Comparison of ENCODE assay signal across 8 cellular contexts in the genomic region with DNA sequence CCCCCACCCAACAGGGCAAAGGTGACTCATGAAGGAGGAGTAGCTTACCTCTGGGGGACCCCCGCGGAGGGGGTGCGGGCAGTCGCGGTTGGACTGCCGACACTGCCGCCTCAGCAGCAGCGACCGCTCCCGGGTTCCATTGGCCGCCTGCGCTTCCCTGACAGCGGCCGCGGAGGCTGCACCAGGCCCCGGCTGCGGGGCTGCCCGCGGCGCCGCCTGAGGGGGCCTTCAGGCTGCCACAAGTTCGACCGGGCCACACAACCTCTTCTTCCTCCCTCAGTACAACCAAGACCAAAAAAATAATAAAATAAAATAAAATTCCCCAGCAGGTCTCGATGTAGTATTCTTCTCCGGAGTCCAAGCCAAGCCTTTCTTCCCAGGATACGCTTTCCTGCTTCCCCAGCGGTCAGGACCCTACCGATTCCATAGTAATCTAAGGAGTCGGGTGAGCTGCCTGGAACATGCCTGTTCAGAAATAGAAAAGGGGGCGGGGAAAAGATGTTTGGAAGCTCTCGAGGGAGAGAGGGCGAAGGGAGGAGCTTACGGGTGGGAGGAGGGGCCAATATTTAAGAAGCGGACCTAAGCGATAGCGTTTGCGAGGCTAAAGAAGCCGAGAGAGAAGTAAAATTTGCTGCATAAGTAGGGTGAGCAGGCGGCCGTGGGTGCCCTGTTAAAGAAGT. TPM values are rescaled to one million over a fixed set of nuclear protein-coding genes. Genes with fewer than 3 reads are reported as not detected.
A peak's percentile ranks its signal among the peaks of the same experiment; 100 is the strongest.
DNase-seq lines count a peak whose midpoint lies in the region; ATAC-seq and TF ChIP-seq lines count a peak whose summit lies in the region.

A gene (minus strand): TSS at position 194 of the 680 bp plus-strand sequence. CDS start 10,935 bp downstream, outside the sequence.

- peak within 1 kb of the TSS; percentile 82 for H2AFZ ChIP-seq in MM.1S (ENCODE audit: low read length)

- ATAC-seq in naive thymus-derived CD8-positive, alpha-beta T cell: peak; percentile 91 to 95
- ATAC-seq in stimulated activated naive B cell treated with anti-CD40 and anti-IgM and Interleukin-4, amounts not matched to agents 10 μg/mL and 1 μg/mL and 100 μg/mL, for 72 hours (replicated peaks): peak; percentile 89 to 92

- peak within 1 kb of the TSS; percentile 85 for H3K9ac ChIP-seq in MM.1S (ENCODE audit: low read length)

- TF ChIP-seq CTCF in MM.1S (IDR thresholded peaks at IDR 0.05; ENCODE audit: low read length): no peak

- peak within 1 kb of the TSS; percentile 93 to 99 (median 97) for H3K4me3 Mint-ChIP-seq in naive thymus-derived CD8-positive, alpha-beta T cell
- peak within 1 kb of the TSS; percentile 92 to 100 for H3K4me3 Mint-ChIP-seq in stimulated activated naive B cell treated with anti-CD40 and anti-IgM and Interleukin-4, amounts not matched to agents 10 μg/mL and 1 μg/mL and 100 μg/mL, for 72 hours

- peak within 1 kb of the TSS; percentile 89 for H3K4me2 ChIP-seq in MM.1S (ENCODE audit: low read depth, low read length)

- peaks cover 6% of the 10 kb centered on the region; the same call in 1 of the 2 replicates for H3F3A ChIP-seq in MM.1S (ENCODE audit: insufficient read depth, low read length)

- DNase-seq in DMS79 (lab: John Stamatoyannopoulos, UW): peak; percentile 97
- peak; percentile 96 for DNase-seq in H4 (ENCODE audit: low spot score)
- DNase-seq in MM.1S: peak; percentile 99
- DNase-seq in SHP77 treated with DMSO at 0.1 percent for 48 hours (lab: John Stamatoyannopoulos, UW): peak; percentile 100
- peak; percentile 84 for DNase-seq in activated effector memory CD4-positive, alpha-beta T cell treated with Interleukin-2 at 50 U/mL for 16 hours
- peak; percentile 99 for DNase-seq in fibroblast of peridontal ligament (ENCODE audit: extremely low read depth)
- peak; percentile 72 to 98 (median 90) for DNase-seq in naive thymus-derived CD8-positive, alpha-beta T cell
- peak; percentile 86 for DNase-seq in stimulated activated naive B cell treated with anti-CD40 and anti-IgM and Interleukin-4, amounts not matched to agents 10 μg/mL and 1 μg/mL and 100 μg/mL, for 72 hours

- H3K79me2 ChIP-seq in MM.1S (ENCODE audit: low read length): peaks cover 42% of the 10 kb centered on the region

- H3K27me3 Mint-ChIP-seq in naive thymus-derived CD8-positive, alpha-beta T cell: no peaks in the 10 kb centered on the region
- H3K27me3 Mint-ChIP-seq in stimulated activated naive B cell treated with anti-CD40 and anti-IgM and Interleukin-4, amounts not matched to agents 10 μg/mL and 1 μg/mL and 100 μg/mL, for 72 hours: no peaks in the 10 kb centered on the region

- peaks cover 24 to 47% (median 45%) of the 10 kb centered on the region in 4 donors for H3K4me1 Mint-ChIP-seq in naive thymus-derived CD8-positive, alpha-beta T cell
- peaks cover 28 to 35% of the 10 kb centered on the region in 2 donors for H3K4me1 Mint-ChIP-seq in stimulated activated naive B cell treated with anti-CD40 and anti-IgM and Interleukin-4, amounts not matched to agents 10 μg/mL and 1 μg/mL and 100 μg/mL, for 72 hours

- peak within 1 kb of the TSS; percentile 87 for H3K4me3 ChIP-seq in MM.1S (ENCODE audit: low read length)

- H3K27ac ChIP-seq in MM.1S (ENCODE audit: low read length): peak within 1 kb of the TSS; percentile 83

- H3K4me1 ChIP-seq in MM.1S (ENCODE audit: low read length): peaks cover 18% of the 10 kb centered on the region

- H3K36me3 ChIP-seq in MM.1S (replicated peaks; ENCODE audit: insufficient read depth, low read length): no peaks in the 10 kb centered on the region; the same call in 1 of the 2 replicates

- peaks cover 0 to 38% (median 7%) of the 10 kb centered on the region in 3 donors for H3K36me3 Mint-ChIP-seq in naive thymus-derived CD8-positive, alpha-beta T cell
- peaks cover 25 to 35% of the 10 kb centered on the region in 2 donors for H3K36me3 Mint-ChIP-seq in stimulated activated naive B cell treated with anti-CD40 and anti-IgM and Interleukin-4, amounts not matched to agents 10 μg/mL and 1 μg/mL and 100 μg/mL, for 72 hours

- POLR2A ChIA-PET in naive thymus-derived CD8-positive, alpha-beta T cell (lab: Charles Lee): interaction anchor here (0.5 to 2.2 kb wide), 16 partner anchors 11 to 170 kb away, joined by 3 to 17 read pairs (median 6); a partner anchor contains a TSS

- H4K20me1 ChIP-seq in MM.1S (ENCODE audit: insufficient read depth, low read length): no peaks in the 10 kb centered on the region

- no peaks in the 10 kb centered on the region for H3K9me3 ChIP-seq in MM.1S (replicated peaks; ENCODE audit: insufficient read depth, low read length)

- H3K27ac Mint-ChIP-seq in naive thymus-derived CD8-positive, alpha-beta T cell: peak within 1 kb of the TSS; percentile 94 to 100 (median 98)
- H3K27ac Mint-ChIP-seq in stimulated activated naive B cell treated with anti-CD40 and anti-IgM and Interleukin-4, amounts not matched to agents 10 μg/mL and 1 μg/mL and 100 μg/mL, for 72 hours: peak within 1 kb of the TSS; percentile 96

- H3K9me3 Mint-ChIP-seq in naive thymus-derived CD8-positive, alpha-beta T cell: no peaks in the 10 kb centered on the region
- H3K9me3 Mint-ChIP-seq in stimulated activated naive B cell treated with anti-CD40 and anti-IgM and Interleukin-4, amounts not matched to agents 10 μg/mL and 1 μg/mL and 100 μg/mL, for 72 hours: no peaks in the 10 kb centered on the region

- no peaks in the 10 kb centered on the region for H3K27me3 ChIP-seq in MM.1S (replicated peaks; ENCODE audit: insufficient read depth, low read length)

- H3K9me2 ChIP-seq in MM.1S (replicated peaks; ENCODE audit: insufficient read depth, low read length): no peaks in the 10 kb centered on the region

RNA-seq across cellular contexts. Expression of the gene that starts here (rescaled TPM):
- total RNA-seq in H4 (2014; rRNA removed; shearing (Covaris generic)): 19.7 and 21.2 TPM in 2 replicates
- 10 to 100 TPM; 91.8 to 96.6 TPM for total RNA-seq in naive thymus-derived CD8-positive, alpha-beta T cell
- 10 to 100 TPM; 42.4 to 63.3 (median 52.3) TPM for polyA plus RNA-seq in naive thymus-derived CD8-positive, alpha-beta T cell

Comparison
In these comparisons a context has a peak if more than half of its experiments do, and no peak if none do; other contexts are left out.
1. Peak in every context shown above with its lines: DNase-seq, ATAC-seq, H3K4me3 ChIP-seq and H3K27ac ChIP-seq.